ENCODE assay signal across 12 cellular contexts in genomic region chr12:107514887-107515445, GRCh38.
DNase-seq lines count a peak whose midpoint lies in the region; ATAC-seq, FAIRE-seq and TF ChIP-seq lines count a peak whose summit lies in the region.
"Had no signal": no experiment of that assay in that cellular context is flagged by ENCODE, and none has a peak within 500 bp of the region (broad histone marks: within the 10 kb centered on the region; RNA-seq: fewer than 3 reads in every experiment).

No MANE protein-coding gene starts in this region.

- ATAC-seq in Right ventricle myocardium superior (ENCODE audit: poor library complexity) = peak; percentile 86
- ATAC-seq: GM12878 had no signal

- H3K9me3 Mint-ChIP-seq in mesothelial cell of epicardium = peaks cover 3% of the 10 kb centered on the region

- no peak overlapping the region for H4K5ac ChIP-seq in mesendoderm (ENCODE audit: low read length)

- H2BK5ac ChIP-seq in mesendoderm (ENCODE audit: low read length) = no peak overlapping the region

- H3K36me3 ChIP-seq in right atrium auricular region (no peaks in the 10 kb centered on the region), brain microvascular endothelial cell (replicated peaks) (no peaks in the 10 kb centered on the region), mesendoderm (ENCODE audit: control insufficient read depth, insufficient read depth, low read length) (no peaks in the 10 kb centered on the region)

- no peaks in the 10 kb centered on the region for H3K36me3 Mint-ChIP-seq in mesothelial cell of epicardium

- no peaks in the 10 kb centered on the region for H3K79me1 ChIP-seq in mesendoderm (ENCODE audit: low read length)

- H3K27me3 Mint-ChIP-seq in mesothelial cell of epicardium (ENCODE audit: low read depth) = peaks cover 37% of the 10 kb centered on the region
- H3K27me3 Mint-ChIP-seq: CD4-positive, alpha-beta memory T cell had no signal

- H3K27me3 ChIP-seq in right atrium auricular region (no peaks in the 10 kb centered on the region), brain microvascular endothelial cell (replicated peaks) (no peaks in the 10 kb centered on the region), mesendoderm (ENCODE audit: insufficient read depth, low read length, poor library complexity) (no peaks in the 10 kb centered on the region)

- no peak overlapping the region for H3K23ac ChIP-seq in mesendoderm (ENCODE audit: low read length)

- TF ChIP-seq CTCF in right atrium auricular region (IDR thresholded peaks at IDR 0.05) (no peak), brain microvascular endothelial cell (IDR thresholded peaks at IDR 0.05; ENCODE audit: low read depth, low read length, missing control alignments) (no peak), mesothelial cell of epicardium (IDR thresholded peaks at IDR 0.05; ENCODE audit: unreplicated experiment) (no peak)

- H3K4me1 ChIP-seq in right atrium auricular region (peaks cover 0 to 7% of the 10 kb centered on the region in 2 donors), mesendoderm (ENCODE audit: control insufficient read depth, low read depth, low read length) (no peaks in the 10 kb centered on the region)

- no peak overlapping the region for H2BK120ac ChIP-seq in mesendoderm (ENCODE audit: low read depth, low read length)

- H3K27ac ChIP-seq in right atrium auricular region (peak overlapping the region in 1 of 2 donors; percentile 33), brain microvascular endothelial cell (peak overlapping the region; percentile 78), mesendoderm (ENCODE audit: low read depth, low read length) (no peak overlapping the region)
- H3K27ac ChIP-seq: dorsolateral prefrontal cortex had no signal

- H3K4me3 Mint-ChIP-seq in mesothelial cell of epicardium = no peak overlapping the region
- H3K4me3 Mint-ChIP-seq: CD4-positive, alpha-beta memory T cell had no signal

- H2AK5ac ChIP-seq in mesendoderm (ENCODE audit: low read length) = no peak overlapping the region

- no peaks in the 10 kb centered on the region for H3K4me1 Mint-ChIP-seq in mesothelial cell of epicardium

- H3K18ac ChIP-seq in mesendoderm (ENCODE audit: low read length) = no peak overlapping the region

- no peak overlapping the region for H2BK15ac ChIP-seq in mesendoderm (replicated peaks; ENCODE audit: low read depth)

- H3K4me3 ChIP-seq in right atrium auricular region = no peak overlapping the region
- H3K4me3 ChIP-seq in brain microvascular endothelial cell (ENCODE audit: low read depth, low read length) = no peak overlapping the region
- H3K4me3 ChIP-seq in mesendoderm (ENCODE audit: low read length) = no peak overlapping the region
- H3K4me3 ChIP-seq: dorsolateral prefrontal cortex, GM12878 had no signal

- H4K8ac ChIP-seq in mesendoderm (ENCODE audit: low read depth, low read length) = no peak overlapping the region

- no peaks in the 10 kb centered on the region for H3K79me2 ChIP-seq in mesendoderm (ENCODE audit: control insufficient read depth, insufficient read depth, low read length)

- in situ Hi-C loops in brain microvascular endothelial cell (cut with HindIII; ENCODE audit: low pct_ligation_motif_present, low sequenced_read_pairs) = no loop called here

- no peak overlapping the region for H3K9ac ChIP-seq in mesendoderm (ENCODE audit: low read length)

- DNase-seq in Right ventricle myocardium superior (no peak), right atrium auricular region (ENCODE audit: low spot score) (no peak), brain microvascular endothelial cell (no peak), islet precursor cell (peak; percentile 23), urothelium cell line (ENCODE audit: low spot score) (peak; percentile 15), mesothelial cell of epicardium (ENCODE audit: low spot score in 2 of 2, unreplicated experiment in 2 of 2) (no peak), mesendoderm (no peak), NCI-H2196 treated with DMSO at 0.1 percent for 48 hours (lab: John Stamatoyannopoulos, UW; ENCODE audit: unreplicated experiment) (no peak)
- DNase-seq: dorsolateral prefrontal cortex, T-helper 2 cell had no signal

- no peak overlapping the region for H3K4ac ChIP-seq in mesendoderm (ENCODE audit: low read depth, low read length)

- no peak overlapping the region for H3K4me2 ChIP-seq in mesendoderm (ENCODE audit: low read length)

- intact Hi-C loops in Right ventricle myocardium superior (cut with DNase I) = no loop called here

- H3K56ac ChIP-seq in mesendoderm (ENCODE audit: low read length) = no peak overlapping the region

- no peaks in the 10 kb centered on the region for H3K9me3 ChIP-seq in right atrium auricular region

- H3K27ac Mint-ChIP-seq in mesothelial cell of epicardium = no peak overlapping the region

- FAIRE-seq in urothelium cell line (lab: Jason Lieb, UNC) = no peak
- FAIRE-seq: GM12878 had no signal

- no CpG with 5 or more reads among the region's 7 CpGs for WGBS in mesendoderm (ENCODE audit: extremely low coverage, insufficient coverage, low lambda C conversion rate)

Comparison
In these comparisons a context has a peak if more than half of its experiments do, and no peak if none do; other contexts are left out.
1. DNase-seq: peak in islet precursor cell (single experiment) and urothelium cell line (single experiment); none in Right ventricle myocardium superior (single experiment), right atrium auricular region (single experiment), brain microvascular endothelial cell (single experiment), mesothelial cell of epicardium (0 of 2), mesendoderm (single experiment) and NCI-H2196 treated with DMSO at 0.1 percent for 48 hours (single experiment).